In genomic region chr3:10310578-10310977, GRCh38 we compare ENCODE assay signal across 19 cellular contexts. TPM values are rescaled to one million over a fixed set of nuclear protein-coding genes. Genes with fewer than 3 reads are reported as not detected.
DNase-seq lines count a peak whose midpoint lies in the region; ATAC-seq and TF ChIP-seq lines count a peak whose summit lies in the region.
"Had no signal": no experiment of that assay in that cellular context is flagged by ENCODE, and none has a peak within 500 bp of the region (broad histone marks: within the 10 kb centered on the region; RNA-seq: fewer than 3 reads in every experiment).

No MANE protein-coding gene starts in this region.

- no peak overlapping the region for H3K4me3 ChIP-seq in AG04450 (ENCODE audit: low read depth, low read length)
- H3K4me3 ChIP-seq: neural progenitor cell had no signal

- H3K27me3 ChIP-seq in AG04450 (ENCODE audit: control insufficient read depth, insufficient read depth, low read length) = no peaks in the 10 kb centered on the region
- H3K27me3 ChIP-seq: foreskin keratinocyte, neural progenitor cell had no signal

- peaks cover 99% of the 10 kb centered on the region for H3K36me3 Mint-ChIP-seq in activated T-helper 17 cell treated with anti-CD3 and anti-CD28 coated beads, Interleukin-2, amount 50 U/mL, for 72 hours (ENCODE audit: low read depth)

- POLR2A ChIA-PET in AG04450 (lab: Yijun Ruan, JAX) = interaction anchor here (1.2 kb wide), 1 partner anchor 10 kb away, joined by 4 read pairs; the partner anchor contains the start of gene SEC13

- no peak overlapping the region for H3K4me3 Mint-ChIP-seq in activated T-helper 17 cell treated with anti-CD3 and anti-CD28 coated beads, Interleukin-2, amount 50 U/mL, for 72 hours
- H3K4me3 Mint-ChIP-seq: neural progenitor cell had no signal

- DNase-seq in AG04450 (ENCODE audit: low read depth, low spot score) = peak; percentile 61
- DNase-seq in EH (ENCODE audit: low read depth) = peak; percentile 68
- peak; percentile 67 for DNase-seq in fibroblast of peridontal ligament (ENCODE audit: extremely low read depth)
- no peak for DNase-seq in SKM-1 (lab: John Stamatoyannopoulos, UW; ENCODE audit: unreplicated experiment)
- DNase-seq: activated CD4-positive, CD25-positive, alpha-beta regulatory T cell treated with anti-CD3 and anti-CD28 coated beads, Interleukin-2, amount 50 U/mL, for 72 hours; DND-41; foreskin keratinocyte; hypothalamus; NCI-H1930; stimulated activated CD4-positive, alpha-beta T cell treated with anti-CD3 and anti-CD28 coated beads, Interleukin-15, amount 100 ng/mL, for 24 hours; stimulated activated naive CD8-positive, alpha-beta T cell treated with anti-CD3 and anti-CD28 coated beads, Interleukin-15, Interleukin-2, amounts not matched to agents 100 U/mL and 50 U/mL, for 24 hours; T1000; trophoblast cell had no signal

- no peaks in the 10 kb centered on the region for H3K27me3 Mint-ChIP-seq in activated T-helper 17 cell treated with anti-CD3 and anti-CD28 coated beads, Interleukin-2, amount 50 U/mL, for 72 hours

- peak overlapping the region; percentile 66 for H3K27ac Mint-ChIP-seq in activated T-helper 17 cell treated with anti-CD3 and anti-CD28 coated beads, Interleukin-2, amount 50 U/mL, for 72 hours
- H3K27ac Mint-ChIP-seq: neural progenitor cell had no signal

- no peaks in the 10 kb centered on the region for H3K9me3 Mint-ChIP-seq in activated T-helper 17 cell treated with anti-CD3 and anti-CD28 coated beads, Interleukin-2, amount 50 U/mL, for 72 hours
- H3K9me3 Mint-ChIP-seq: neural progenitor cell had no signal

- no peaks in the 10 kb centered on the region; the same call in 1 of the 2 replicates for H3K9me3 ChIP-seq in AG04450 (ENCODE audit: control insufficient read depth, insufficient read depth, low read length)

- H3K27ac ChIP-seq in AG04450 (ENCODE audit: low read depth, low read length) = no peak overlapping the region
- H3K27ac ChIP-seq: foreskin keratinocyte, neural progenitor cell had no signal

- H3K4me1 Mint-ChIP-seq in activated T-helper 17 cell treated with anti-CD3 and anti-CD28 coated beads, Interleukin-2, amount 50 U/mL, for 72 hours = peaks cover 5% of the 10 kb centered on the region
- H3K4me1 Mint-ChIP-seq: neural progenitor cell had no signal

- no peak for ATAC-seq in activated T-helper 17 cell treated with anti-CD3 and anti-CD28 coated beads, Interleukin-2, amount 50 U/mL, for 72 hours (replicated peaks)
- no peak for ATAC-seq in HG03521 (IDR thresholded peaks at IDR 0.05; ENCODE audit: unreplicated experiment)
- no peak for ATAC-seq in HG02884 (IDR thresholded peaks at IDR 0.05; ENCODE audit: unreplicated experiment)
- ATAC-seq: foreskin keratinocyte; stimulated activated naive CD8-positive, alpha-beta T cell treated with anti-CD3 and anti-CD28 coated beads, Interleukin-15, Interleukin-2, amounts not matched to agents 100 U/mL and 50 U/mL, for 24 hours had no signal

- CTCF ChIA-PET in AG04450 (lab: Charles Lee) = no interaction called here

- TF ChIP-seq CTCF in AG04450 (IDR thresholded peaks at IDR 0.05; ENCODE audit: low read depth, low read length) = no peak

RNA-seq across cellular contexts. Expression of gene SEC13, which starts 10.3 kb away (rescaled TPM):
- 195 and 268 TPM in 2 replicates for polyA plus RNA-seq in AG04450 (2011; rRNA removed)
- polyA minus RNA-seq in AG04450 (2011; rRNA and poly(A)+ RNA removed) = 380 and 487 TPM in 2 replicates
- 100 to 1,000 TPM in 1 of 2 donors, 10 to 100 TPM in 1; 69.5 to 104 TPM for total RNA-seq in activated T-helper 17 cell treated with anti-CD3 and anti-CD28 coated beads, Interleukin-2, amount 50 U/mL, for 72 hours

RNA-seq across cellular contexts. Expression of gene GHRL, which starts 17.8 kb away (rescaled TPM):
- polyA plus RNA-seq in AG04450 (2011; rRNA removed) = 0.10 TPM in 1 of 2 replicates, not detected in the other
- polyA minus RNA-seq in AG04450 (2011; rRNA and poly(A)+ RNA removed) = 0.17 and 0.41 TPM in 2 replicates
- under 1 TPM; 0.34 to 0.58 TPM for total RNA-seq in activated T-helper 17 cell treated with anti-CD3 and anti-CD28 coated beads, Interleukin-2, amount 50 U/mL, for 72 hours
- total RNA-seq: foreskin keratinocyte, kidney epithelial cell, NCI-H460 had no signal
- polyA plus RNA-seq: foreskin keratinocyte had no signal
